ENCODE assay signal across 17 cellular contexts in genomic region chr11:62487698-62488551, GRCh38. TPM values are rescaled to one million over a fixed set of nuclear protein-coding genes. Genes with fewer than 3 reads are reported as not detected.
DNase-seq lines count a peak whose midpoint lies in the region; ATAC-seq and TF ChIP-seq lines count a peak whose summit lies in the region.
"Had no signal": no experiment of that assay in that cellular context is flagged by ENCODE, and none has a peak within 500 bp of the region (broad histone marks: within the 10 kb centered on the region; RNA-seq: fewer than 3 reads in every experiment).

No MANE protein-coding gene starts in this region.

- TF ChIP-seq CTCF in progenitor cell of endocrine pancreas (IDR thresholded peaks at IDR 0.05; ENCODE audit: unreplicated experiment) = no peak

- POLR2A ChIA-PET in activated CD8-positive, alpha-beta T cell treated with anti-CD3 and anti-CD28 coated beads, Interleukin-2, amount 10 ng/mL, durations not matched to agents 7 days and 5 days (lab: Charles Lee) = no interaction called here

- CTCF ChIA-PET in activated CD8-positive, alpha-beta T cell treated with anti-CD3 and anti-CD28 coated beads, Interleukin-2, amount 10 ng/mL, durations not matched to agents 7 days and 5 days (lab: Charles Lee) = interaction anchor here (0.9 to 3.0 kb wide), 6 partner anchors 14 to 93 kb away, joined by 3 to 15 read pairs (median 4); no protein-coding TSS in a partner anchor

- no peaks in the 10 kb centered on the region for H3K9me3 Mint-ChIP-seq in progenitor cell of endocrine pancreas (ENCODE audit: low read depth)
- no peaks in the 10 kb centered on the region for H3K9me3 Mint-ChIP-seq in activated CD8-positive, alpha-beta T cell treated with anti-CD3 and anti-CD28 coated beads, Interleukin-2, amount 10 ng/mL, durations not matched to agents 7 days and 5 days (ENCODE audit: insufficient read depth)
- H3K9me3 Mint-ChIP-seq: activated CD8-positive, alpha-beta T cell treated with anti-CD3 and anti-CD28 coated beads for 36 hours; activated T-helper 17 cell treated with anti-CD3 and anti-CD28 coated beads, Interleukin-2, amount 50 U/mL, for 72 hours; central memory CD8-positive, alpha-beta T cell had no signal

- no peaks in the 10 kb centered on the region for H3K36me3 Mint-ChIP-seq in progenitor cell of endocrine pancreas (ENCODE audit: insufficient read depth)
- no peaks in the 10 kb centered on the region for H3K36me3 Mint-ChIP-seq in activated CD8-positive, alpha-beta T cell treated with anti-CD3 and anti-CD28 coated beads, Interleukin-2, amount 10 ng/mL, durations not matched to agents 7 days and 5 days (ENCODE audit: low read depth)

- H3K27ac Mint-ChIP-seq in progenitor cell of endocrine pancreas = peak overlapping the region; percentile 71
- no peak overlapping the region for H3K27ac Mint-ChIP-seq in activated CD8-positive, alpha-beta T cell treated with anti-CD3 and anti-CD28 coated beads, Interleukin-2, amount 10 ng/mL, durations not matched to agents 7 days and 5 days
- H3K27ac Mint-ChIP-seq: activated CD8-positive, alpha-beta T cell treated with anti-CD3 and anti-CD28 coated beads for 36 hours; activated T-helper 17 cell treated with anti-CD3 and anti-CD28 coated beads, Interleukin-2, amount 50 U/mL, for 72 hours had no signal

- DNase-seq in NCI-H1436 (lab: John Stamatoyannopoulos, UW) = peak; percentile 26
- DNase-seq in NCI-H1436 treated with DMSO at 0.1 percent for 48 hours (lab: John Stamatoyannopoulos, UW) = no peak
- DNase-seq in NCI-H1694 (lab: John Stamatoyannopoulos, UW) = peak; percentile 83
- DNase-seq in cerebellum (ENCODE audit: low spot score) = peak; percentile 47
- DNase-seq in progenitor cell of endocrine pancreas (ENCODE audit: low spot score, unreplicated experiment) = no peak
- no peak for DNase-seq in stimulated activated CD8-positive, alpha-beta memory T cell treated with anti-CD3 and anti-CD28 coated beads, Interleukin-4, amount 100 ng/mL, for 48 hours
- DNase-seq in activated CD8-positive, alpha-beta T cell treated with anti-CD3 and anti-CD28 coated beads, Interleukin-2, amount 10 ng/mL, durations not matched to agents 7 days and 5 days = no peak
- DNase-seq: activated CD8-positive, alpha-beta T cell treated with anti-CD3 and anti-CD28 coated beads for 36 hours; C1 segment of cervical spinal cord; foreskin melanocyte; left ventricle myocardium inferior; NCI-H1930; stimulated activated naive CD4-positive, alpha-beta T cell treated with Interleukin-2 at 50 U/mL for 16 hours had no signal

- H3K27me3 Mint-ChIP-seq in progenitor cell of endocrine pancreas = peaks cover 4% of the 10 kb centered on the region
- no peaks in the 10 kb centered on the region for H3K27me3 Mint-ChIP-seq in activated CD8-positive, alpha-beta T cell treated with anti-CD3 and anti-CD28 coated beads, Interleukin-2, amount 10 ng/mL, durations not matched to agents 7 days and 5 days (ENCODE audit: low read depth)
- H3K27me3 Mint-ChIP-seq: activated CD8-positive, alpha-beta T cell treated with anti-CD3 and anti-CD28 coated beads for 36 hours; activated T-helper 17 cell treated with anti-CD3 and anti-CD28 coated beads, Interleukin-2, amount 50 U/mL, for 72 hours; central memory CD8-positive, alpha-beta T cell had no signal

- peaks cover 16% of the 10 kb centered on the region for H3K4me1 Mint-ChIP-seq in progenitor cell of endocrine pancreas (ENCODE audit: low read depth)
- H3K4me1 Mint-ChIP-seq in activated CD8-positive, alpha-beta T cell treated with anti-CD3 and anti-CD28 coated beads, Interleukin-2, amount 10 ng/mL, durations not matched to agents 7 days and 5 days (ENCODE audit: low read depth) = no peaks in the 10 kb centered on the region
- H3K4me1 Mint-ChIP-seq: activated T-helper 17 cell treated with anti-CD3 and anti-CD28 coated beads, Interleukin-2, amount 50 U/mL, for 72 hours; central memory CD8-positive, alpha-beta T cell had no signal

- H3K4me3 Mint-ChIP-seq in progenitor cell of endocrine pancreas (ENCODE audit: low read depth) = peak overlapping the region; percentile 9
- H3K4me3 Mint-ChIP-seq in activated CD8-positive, alpha-beta T cell treated with anti-CD3 and anti-CD28 coated beads, Interleukin-2, amount 10 ng/mL, durations not matched to agents 7 days and 5 days = no peak overlapping the region
- H3K4me3 Mint-ChIP-seq: activated CD8-positive, alpha-beta T cell treated with anti-CD3 and anti-CD28 coated beads for 36 hours; activated T-helper 17 cell treated with anti-CD3 and anti-CD28 coated beads, Interleukin-2, amount 50 U/mL, for 72 hours; central memory CD8-positive, alpha-beta T cell had no signal

- ATAC-seq in GM18502 (IDR thresholded peaks at IDR 0.05; ENCODE audit: poor library complexity, unreplicated experiment) = no peak
- no peak for ATAC-seq in activated CD8-positive, alpha-beta T cell treated with anti-CD3 and anti-CD28 coated beads, Interleukin-2, amount 10 ng/mL, durations not matched to agents 7 days and 5 days
- ATAC-seq: activated CD8-positive, alpha-beta T cell treated with anti-CD3 and anti-CD28 coated beads for 36 hours; activated T-helper 17 cell treated with anti-CD3 and anti-CD28 coated beads, Interleukin-2, amount 50 U/mL, for 72 hours; GM12878 had no signal

RNA-seq across cellular contexts. Expression of gene AHNAK, which starts 58.7 kb away (rescaled TPM):
- total RNA-seq in cerebellum (57.3 TPM), progenitor cell of endocrine pancreas (27.2 and 39.8 TPM in 2 replicates)
- 100 to 1,000 TPM; 123 to 129 TPM for total RNA-seq in activated CD8-positive, alpha-beta T cell treated with anti-CD3 and anti-CD28 coated beads, Interleukin-2, amount 10 ng/mL, durations not matched to agents 7 days and 5 days

Comparison
In these comparisons a context has a peak if more than half of its experiments do, and no peak if none do; other contexts are left out.
1. DNase-seq: peak in NCI-H1436 (single experiment), NCI-H1694 (single experiment) and cerebellum (single experiment); none in NCI-H1436 treated with DMSO at 0.1 percent for 48 hours (single experiment), progenitor cell of endocrine pancreas (single experiment), stimulated activated CD8-positive, alpha-beta memory T cell treated with anti-CD3 and anti-CD28 coated beads, Interleukin-4, amount 100 ng/mL, for 48 hours (single experiment) and activated CD8-positive, alpha-beta T cell treated with anti-CD3 and anti-CD28 coated beads, Interleukin-2, amount 10 ng/mL, durations not matched to agents 7 days and 5 days (single experiment).